10 cellular contexts compared by ENCODE assay signal in the genomic region with DNA sequence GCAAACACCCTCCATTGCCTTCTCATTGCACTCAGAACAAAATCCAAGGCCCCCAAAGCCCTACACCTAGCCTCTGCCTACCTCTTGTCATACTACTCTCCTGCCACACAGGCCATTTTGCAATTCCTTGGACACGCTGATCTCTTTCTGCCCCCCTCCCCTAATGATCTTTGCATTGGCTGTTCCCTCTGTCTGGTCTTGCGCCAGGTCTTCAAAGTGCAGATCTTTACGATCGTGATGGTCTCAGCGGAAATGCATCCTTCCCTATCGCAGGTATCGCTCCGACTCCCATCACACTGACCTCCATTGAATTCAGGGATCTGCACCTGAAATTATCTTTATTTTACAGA. TPM values are rescaled to one million over a fixed set of nuclear protein-coding genes. Genes with fewer than 3 reads are reported as not detected.
DNase-seq lines count a peak whose midpoint lies in the region; ATAC-seq, FAIRE-seq and TF ChIP-seq lines count a peak whose summit lies in the region.
"Had no signal": no experiment of that assay in that cellular context is flagged by ENCODE, and none has a peak within 500 bp of the region (broad histone marks: within the 10 kb centered on the region; RNA-seq: fewer than 3 reads in every experiment).

No MANE protein-coding gene starts in this region.

- intact Hi-C loops in right cardiac atrium (cut with DNase I): loop anchor here in 1 of 4 donors (10.0 kb wide), 1 partner anchor 288 kb away; the partner anchor contains the start of gene POLR3E

- peak overlapping the region; percentile 98 for H3K4me3 ChIP-seq in right cardiac atrium (ENCODE audit: low read length)

- peaks cover 12% of the 10 kb centered on the region for H3K4me1 Mint-ChIP-seq in WTC11
- peaks cover 29% of the 10 kb centered on the region for H3K4me1 Mint-ChIP-seq in stimulated activated effector memory CD8-positive, alpha-beta T cell treated with anti-CD3 and anti-CD28 coated beads, Interleukin-12 subunit alpha, Interleukin-12 subunit beta, amount 100 ng/mL, for 72 hours

- peaks cover 2% of the 10 kb centered on the region for H3K4me1 ChIP-seq in right cardiac atrium (ENCODE audit: control insufficient read depth, insufficient read depth, low read length)

- H3K27ac ChIP-seq in right cardiac atrium (ENCODE audit: low read length): peak overlapping the region; percentile 80

- POLR2A ChIA-PET in WTC11 (lab: Charles Lee): interaction anchor here (0.6 to 1.2 kb wide), 3 partner anchors 25 to 182 kb away, joined by 4 to 5 read pairs (median 5); no protein-coding TSS in a partner anchor

- ATAC-seq in WTC11: no peak
- ATAC-seq in right cardiac atrium: no peak
- ATAC-seq in stimulated activated effector memory CD8-positive, alpha-beta T cell treated with anti-CD3 and anti-CD28 coated beads, Interleukin-12 subunit alpha, Interleukin-12 subunit beta, amount 100 ng/mL, for 72 hours: no peak

- TF ChIP-seq POLR2A in GM12891 (IDR thresholded peaks at IDR 0.05; ENCODE audit: low read depth, low read length): no peak

- no peak for FAIRE-seq in GM12891 (lab: Jason Lieb, UNC)

- DNase-seq in DMS 273 (lab: John Stamatoyannopoulos, UW; ENCODE audit: unreplicated experiment) (peak; percentile 40), DMS 273 treated with DMSO at 0.1 percent for 48 hours (lab: John Stamatoyannopoulos, UW) (no peak), WTC11 (ENCODE audit: low spot score) (no peak), right cardiac atrium (no peak), GM12891 (ENCODE audit: insufficient read length, low spot score) (no peak), putamen (ENCODE audit: low spot score) (no peak)
- DNase-seq in stimulated activated effector memory CD8-positive, alpha-beta T cell treated with anti-CD3 and anti-CD28 coated beads, Interleukin-12 subunit alpha, Interleukin-12 subunit beta, amount 100 ng/mL, for 72 hours (ENCODE audit: low spot score in 2 of 2): no peak
- DNase-seq in effector CD8-positive, alpha-beta T cell (lab: John Stamatoyannopoulos, UW): no peak

- H3K36me3 Mint-ChIP-seq in WTC11: no peaks in the 10 kb centered on the region
- H3K36me3 Mint-ChIP-seq in stimulated activated effector memory CD8-positive, alpha-beta T cell treated with anti-CD3 and anti-CD28 coated beads, Interleukin-12 subunit alpha, Interleukin-12 subunit beta, amount 100 ng/mL, for 72 hours: no peaks in the 10 kb centered on the region

- CTCF ChIA-PET in WTC11 (lab: Charles Lee): interaction anchor here (0.6 to 7.5 kb wide), 15 partner anchors 9 to 182 kb away, joined by 3 to 140 read pairs (median 6); partner anchors contain the start of gene VWA3A

- peak overlapping the region; percentile 84 for H3K4me3 Mint-ChIP-seq in WTC11
- H3K4me3 Mint-ChIP-seq in stimulated activated effector memory CD8-positive, alpha-beta T cell treated with anti-CD3 and anti-CD28 coated beads, Interleukin-12 subunit alpha, Interleukin-12 subunit beta, amount 100 ng/mL, for 72 hours: peak overlapping the region; percentile 83

- WGBS in right cardiac atrium: 16% methylated on average over 8 of the region's 8 CpGs

- no peaks in the 10 kb centered on the region for H3K9me3 ChIP-seq in right cardiac atrium (ENCODE audit: control insufficient read depth, low read length)

- H3K27me3 Mint-ChIP-seq in WTC11 (ENCODE audit: low read depth): peaks cover 13% of the 10 kb centered on the region

- no peak for TF ChIP-seq CTCF in WTC11 (IDR thresholded peaks at IDR 0.05)

- H3K9me3 Mint-ChIP-seq in WTC11: no peaks in the 10 kb centered on the region
- no peaks in the 10 kb centered on the region for H3K9me3 Mint-ChIP-seq in stimulated activated effector memory CD8-positive, alpha-beta T cell treated with anti-CD3 and anti-CD28 coated beads, Interleukin-12 subunit alpha, Interleukin-12 subunit beta, amount 100 ng/mL, for 72 hours

- no peaks in the 10 kb centered on the region for H3K27me3 ChIP-seq in right cardiac atrium (ENCODE audit: control insufficient read depth, insufficient read depth)

- H3K27ac Mint-ChIP-seq in WTC11: peak overlapping the region; percentile 21; the same call in 1 of the 2 replicates
- peak overlapping the region; percentile 88 for H3K27ac Mint-ChIP-seq in stimulated activated effector memory CD8-positive, alpha-beta T cell treated with anti-CD3 and anti-CD28 coated beads, Interleukin-12 subunit alpha, Interleukin-12 subunit beta, amount 100 ng/mL, for 72 hours

TF ChIP-seq in WTC11, 78 proteins besides CTCF, POLR2A, EP300 and RAD21 (continues in another document):
- TF ChIP-seq TEAD1 (CRISPR knock-in tag; IDR thresholded peaks at IDR 0.05) (no peak), IRF1 (CRISPR knock-in tag; IDR thresholded peaks at IDR 0.05) (no peak), CDX4 (CRISPR knock-in tag; IDR thresholded peaks at IDR 0.05; ENCODE audit: borderline replicate concordance) (no peak), ZBTB21 (CRISPR knock-in tag; IDR thresholded peaks at IDR 0.05; ENCODE audit: borderline replicate concordance) (no peak), SMAD4 (CRISPR knock-in tag; IDR thresholded peaks at IDR 0.05) (no peak), NR3C1 (CRISPR knock-in tag; conservative IDR thresholded peaks at IDR 0.05; ENCODE audit: low read depth) (no peak), GRHL2 (CRISPR knock-in tag; IDR thresholded peaks at IDR 0.05; ENCODE audit: insufficient replicate concordance, severe bottlenecking) (no peak), ZNF121 (CRISPR knock-in tag; IDR thresholded peaks at IDR 0.05) (no peak), HMGA2 (CRISPR knock-in tag; IDR thresholded peaks at IDR 0.05) (no peak)
- TF ChIP-seq, protein P1, sequence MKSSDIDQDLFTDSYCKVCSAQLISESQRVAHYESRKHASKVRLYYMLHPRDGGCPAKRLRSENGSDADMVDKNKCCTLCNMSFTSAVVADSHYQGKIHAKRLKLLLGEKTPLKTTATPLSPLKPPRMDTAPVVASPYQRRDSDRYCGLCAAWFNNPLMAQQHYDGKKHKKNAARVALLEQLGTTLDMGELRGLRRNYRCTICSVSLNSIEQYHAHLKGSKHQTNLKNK (CRISPR knock-in tag; IDR thresholded peaks at IDR 0.05): no peak

TF ChIP-seq in GM12891, 5 proteins besides CTCF, POLR2A, EP300 and RAD21:
- TF ChIP-seq PAX5 (IDR thresholded peaks at IDR 0.05; ENCODE audit: insufficient read depth, low read length, severe bottlenecking) (no peak), TAF1 (IDR thresholded peaks at IDR 0.05; ENCODE audit: low read depth, low read length) (no peak), SPI1 (IDR thresholded peaks at IDR 0.05; ENCODE audit: low read depth, low read length) (no peak), POU2F2 (IDR thresholded peaks at IDR 0.05; ENCODE audit: low read depth, low read length) (no peak), POLR2AphosphoS5 (IDR thresholded peaks at IDR 0.05; ENCODE audit: low read depth, low read length) (no peak)

RNA-seq across cellular contexts. Expression of gene MOSMO, which starts 0.8 kb away (rescaled TPM):
- total RNA-seq in WTC11 (2021) (10.7 to 11.6 TPM (median 10.7 TPM) in 3 replicates), right cardiac atrium (10 to 100 TPM; 10.6 to 14.8 (median 12.2) TPM)
- 10.4 TPM for polyA plus RNA-seq in right cardiac atrium
- polyA plus RNA-seq in GM12891 (2012; ENCODE audit: low read depth, missing spikeins): 4.7 TPM

RNA-seq across cellular contexts. Expression of gene PDZD9, which starts 6.2 kb away (rescaled TPM):
- total RNA-seq in WTC11 (2021): not detected in 3 replicates
- total RNA-seq in right cardiac atrium: not detected
- not detected for polyA plus RNA-seq in right cardiac atrium
- polyA plus RNA-seq in GM12891 (2012; ENCODE audit: low read depth, missing spikeins): not detected
- total RNA-seq: lung microvascular endothelial cell, NCI-H460 had no signal

RNA-seq across cellular contexts. Expression of gene UQCRC2, which starts 54.0 kb away (rescaled TPM):
- total RNA-seq in WTC11 (2021): 197 to 207 TPM (median 198 TPM) in 3 replicates
- total RNA-seq in right cardiac atrium: 100 to 1,000 TPM; 516 to 665 (median 637) TPM
- 321 TPM for polyA plus RNA-seq in right cardiac atrium
- 262 TPM for polyA plus RNA-seq in GM12891 (2012; ENCODE audit: low read depth, missing spikeins)
